ENCODE assay signal across 23 cellular contexts in the genomic region with DNA sequence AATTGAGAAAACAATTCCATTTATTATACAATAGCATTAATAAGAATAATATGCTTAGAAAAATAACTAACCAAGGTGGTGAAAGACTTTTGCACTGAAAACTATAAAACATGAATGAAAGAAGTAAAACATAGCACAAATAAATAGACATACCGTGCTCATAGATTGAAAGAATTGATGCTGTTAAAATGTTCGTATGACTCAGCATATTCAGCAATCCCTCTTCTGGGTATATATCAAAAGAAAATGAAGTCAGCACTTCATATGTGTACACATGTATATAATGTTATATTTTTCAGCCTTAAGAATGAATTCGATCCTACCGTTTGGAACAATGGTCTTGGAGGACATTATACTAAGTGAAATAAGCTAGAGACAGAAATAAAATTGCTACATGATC.
DNase-seq lines count a peak whose midpoint lies in the region; ATAC-seq, FAIRE-seq and TF ChIP-seq lines count a peak whose summit lies in the region.
"Had no signal": no experiment of that assay in that cellular context is flagged by ENCODE, and none has a peak within 500 bp of the region (broad histone marks: within the 10 kb centered on the region; RNA-seq: fewer than 3 reads in every experiment).

No MANE protein-coding gene starts in this region.

- H3K4me3 ChIP-seq in IMR-90 (ENCODE audit: insufficient read depth, low read depth, low read length): no peak overlapping the region
- no peak overlapping the region for H3K4me3 ChIP-seq in K562
- H3K4me3 ChIP-seq: BLaER1 treated with 17β-estradiol and CSF1 and Interleukin-3, amounts not matched to agents 10 nM and 100 nM; GM12878 had no signal

- no peak overlapping the region for H2BK15ac ChIP-seq in IMR-90 (ENCODE audit: low read depth, low read length)

- H3K9me1 ChIP-seq in IMR-90 (ENCODE audit: insufficient read depth, low read length): no peaks in the 10 kb centered on the region
- H3K9me1 ChIP-seq in K562 (ENCODE audit: control insufficient read depth, insufficient read depth, low read length): no peaks in the 10 kb centered on the region

- no peak overlapping the region for H4K8ac ChIP-seq in IMR-90 (ENCODE audit: low read depth in 2 of 2, low read length in 2 of 2)

- no peak for FAIRE-seq in K562 (lab: Jason Lieb, UNC)
- FAIRE-seq: A204.1, GM12878, GM18507 had no signal

- no peak overlapping the region for H3K9ac ChIP-seq in IMR-90 (ENCODE audit: low read depth, low read length)
- no peak overlapping the region for H3K9ac ChIP-seq in K562 (ENCODE audit: insufficient read depth in 1 of 2, low read depth in 2 of 2, low read length in 2 of 2)
- H3K9ac ChIP-seq: BLaER1 treated with 17β-estradiol and CSF1 and Interleukin-3, amounts not matched to agents 10 nM and 100 nM had no signal

- POLR2A ChIA-PET in IMR-90 (lab: Charles Lee; ENCODE audit: unreplicated experiment) (no interaction called here), K562 (lab: Yijun Ruan, JAX) (no interaction called here)

- no peak for TF ChIP-seq EP300 in K562 (IDR thresholded peaks at IDR 0.05; ENCODE audit: low read length)

- no peak for TF ChIP-seq POLR2A in IMR-90 (IDR thresholded peaks at IDR 0.05; ENCODE audit: low read depth, low read length)
- no peak for TF ChIP-seq POLR2A in K562 (conservative IDR thresholded peaks at IDR 0.05)

- no peak overlapping the region for H2BK5ac ChIP-seq in IMR-90 (ENCODE audit: low read depth, low read length, poor library complexity, severe bottlenecking)

- H2BK120ac ChIP-seq in IMR-90 (ENCODE audit: low read depth, low read length): no peak overlapping the region

- in situ Hi-C loops in IMR-90 (cut with MboI; ENCODE audit: low sequenced_read_pairs): no loop called here
- in situ Hi-C loops in K562 (cut with MboI): no loop called here

- H2AK5ac ChIP-seq in IMR-90 (ENCODE audit: low read depth, low read length): no peak overlapping the region

- no peak overlapping the region for H3K18ac ChIP-seq in IMR-90 (ENCODE audit: low read depth, low read length)

- H2AK9ac ChIP-seq in IMR-90 (replicated peaks; ENCODE audit: low read depth, low read length, poor library complexity): no peak overlapping the region

- no CpG with 5 or more reads among the region's 4 CpGs for WGBS in IMR-90 (ENCODE audit: extremely low coverage in 2 of 2, insufficient read length in 1 of 2), 2 experiments
- 26% methylated on average over 3 of the region's 4 CpGs for WGBS in K562 (ENCODE audit: insufficient coverage, low coverage, missing lambda C conversion rate)

- H4K5ac ChIP-seq in IMR-90 (ENCODE audit: low read depth, low read length): no peak overlapping the region

- CTCF ChIA-PET in IMR-90 (lab: Yijun Ruan, JAX): no interaction called here
- CTCF ChIA-PET in K562 (lab: Yijun Ruan, JAX; ENCODE audit: low intra/inter-chr PET ratio): no interaction called here

- H3K4ac ChIP-seq in IMR-90 (ENCODE audit: low read depth, low read length): no peak overlapping the region

- H3K27me3 ChIP-seq in IMR-90 (ENCODE audit: control insufficient read depth, insufficient read depth, low read length) (no peaks in the 10 kb centered on the region), K562 (ENCODE audit: control insufficient read depth in 2 of 2, insufficient read depth in 2 of 2, low read length in 2 of 2) (no peaks in the 10 kb centered on the region)
- H3K27me3 ChIP-seq: BE2C; BLaER1 treated with 17β-estradiol and CSF1 and Interleukin-3, amounts not matched to agents 10 nM and 100 nM had no signal

- no peak for ATAC-seq in IMR-90 (ENCODE audit: low read depth)
- no peak for ATAC-seq in K562
- ATAC-seq in HG03039 (IDR thresholded peaks at IDR 0.05; ENCODE audit: unreplicated experiment): no peak
- no peak for ATAC-seq in GM18498 (IDR thresholded peaks at IDR 0.05; ENCODE audit: unreplicated experiment)
- ATAC-seq: GM12878, HCT116 had no signal

- H3K9me3 ChIP-seq in IMR-90 (ENCODE audit: control insufficient read depth, insufficient read depth, low read length) (no peaks in the 10 kb centered on the region), K562 (replicated peaks; ENCODE audit: control insufficient read depth, insufficient read depth, low read depth, low read length) (no peaks in the 10 kb centered on the region)
- H3K9me3 ChIP-seq: BE2C had no signal

- H4K91ac ChIP-seq in IMR-90 (ENCODE audit: insufficient read depth, low read depth, low read length): no peak overlapping the region

- BruUV-seq in IMR-90 (replicated peaks; lab: Mats Ljungman, UMichigan): no TSS peak
- no TSS peak for BruUV-seq in K562 (replicated peaks; lab: Mats Ljungman, UMichigan)

- H4K20me1 ChIP-seq in IMR-90 (ENCODE audit: insufficient read depth, low read length) (no peaks in the 10 kb centered on the region), K562 (replicated peaks; ENCODE audit: control insufficient read depth, insufficient read depth, low read length) (no peaks in the 10 kb centered on the region)
- H4K20me1 ChIP-seq: BLaER1 treated with 17β-estradiol and CSF1 and Interleukin-3, amounts not matched to agents 10 nM and 100 nM had no signal

- no peak overlapping the region for H3K14ac ChIP-seq in IMR-90 (replicated peaks; ENCODE audit: low read depth, low read length)

- no peak for TF ChIP-seq CTCF in IMR-90 (conservative IDR thresholded peaks at IDR 0.05; ENCODE audit: low read depth, low read length)
- no peak for TF ChIP-seq CTCF in K562 (IDR thresholded peaks at IDR 0.05 in 2 of 3, conservative IDR thresholded peaks at IDR 0.05 in 1 of 3; ENCODE audit: insufficient read depth in 2 of 3, low read depth in 1 of 3, low read length in 3 of 3)

- H3K27ac ChIP-seq in IMR-90 (ENCODE audit: insufficient read depth, low read length): no peak overlapping the region
- no peak overlapping the region for H3K27ac ChIP-seq in K562 (ENCODE audit: extremely low read depth, low read depth, low read length)
- H3K27ac ChIP-seq: 22Rv1; BLaER1 treated with 17β-estradiol and CSF1 and Interleukin-3, amounts not matched to agents 10 nM and 100 nM had no signal

- dilution Hi-C loops in IMR-90 (cut with HindIII; ENCODE audit: low sequenced_read_pairs, unreplicated experiment): no loop called here

- TF ChIP-seq RAD21 in IMR-90 (IDR thresholded peaks at IDR 0.05; ENCODE audit: low read length): no peak
- no peak for TF ChIP-seq RAD21 in K562 (CRISPR knock-in tag; conservative IDR thresholded peaks at IDR 0.05 in 1 of 2, IDR thresholded peaks at IDR 0.05 in 1 of 2)

- H3K79me2 ChIP-seq in K562 (ENCODE audit: control insufficient read depth, insufficient read depth, low read length): no peaks in the 10 kb centered on the region

- no peak overlapping the region for H3K56ac ChIP-seq in IMR-90 (ENCODE audit: extremely low read depth, insufficient read depth, low read length)

- intact Hi-C loops in IMR-90 (cut with micrococcal nuclease): no loop called here
- intact Hi-C loops in K562 (cut with micrococcal nuclease): no loop called here

- no peak overlapping the region for H2BK20ac ChIP-seq in IMR-90 (ENCODE audit: low read depth, low read length)

- no peaks in the 10 kb centered on the region for H3K79me1 ChIP-seq in IMR-90 (ENCODE audit: low read depth in 1 of 2, low read length in 2 of 2)

- H3K36me3 ChIP-seq in IMR-90 (ENCODE audit: control insufficient read depth, insufficient read depth, low read length) (no peaks in the 10 kb centered on the region), K562 (ENCODE audit: control insufficient read depth, insufficient read depth, low read length) (no peaks in the 10 kb centered on the region)
- H3K36me3 ChIP-seq: BE2C; BLaER1 treated with 17β-estradiol and CSF1 and Interleukin-3, amounts not matched to agents 10 nM and 100 nM had no signal

- H3K23ac ChIP-seq in IMR-90 (ENCODE audit: low read depth, low read length): no peak overlapping the region

- H3K4me1 ChIP-seq in IMR-90 (ENCODE audit: control insufficient read depth, insufficient read depth, low read length): no peaks in the 10 kb centered on the region
- H3K4me1 ChIP-seq in K562 (replicated peaks in 1 of 2; ENCODE audit: control insufficient read depth in 2 of 2, insufficient read depth in 2 of 2, low read length in 2 of 2): no peaks in the 10 kb centered on the region; a peak in 1 of 5 replicates
- H3K4me1 ChIP-seq: BE2C; BLaER1 treated with 17β-estradiol and CSF1 and Interleukin-3, amounts not matched to agents 10 nM and 100 nM had no signal

- peak; percentile 23 for DNase-seq in DMS53 (lab: John Stamatoyannopoulos, UW)
- DNase-seq in DMS53 treated with DMSO at 0.1 percent for 48 hours (lab: John Stamatoyannopoulos, UW; ENCODE audit: unreplicated experiment): no peak
- DNase-seq in IMR-90: no peak
- DNase-seq in K562 (ENCODE audit: extremely low read depth in 1 of 4, low spot score in 3 of 4): no peak
- DNase-seq in NCI-H524 (lab: John Stamatoyannopoulos, UW): no peak
- DNase-seq: ACHN; AML-193; BE2C; Calu3; CD4-positive, alpha-beta memory T cell; COR-L47; DMS79; EL; GDM1; H9 had no signal

- H3K4me2 ChIP-seq in IMR-90 (ENCODE audit: low read depth, low read length) (no peak overlapping the region), K562 (ENCODE audit: insufficient read depth, low read length) (no peak overlapping the region)
- H3K4me2 ChIP-seq: BLaER1 treated with 17β-estradiol and CSF1 and Interleukin-3, amounts not matched to agents 10 nM and 100 nM had no signal

- H2AFZ ChIP-seq in IMR-90 (replicated peaks; ENCODE audit: low read length, poor library complexity): no peak overlapping the region
- H2AFZ ChIP-seq in K562 (ENCODE audit: low read depth, low read length): no peak overlapping the region

TF ChIP-seq in IMR-90, 13 proteins besides CTCF, POLR2A, EP300 and RAD21:
- no peak for TF ChIP-seq RCOR1 (IDR thresholded peaks at IDR 0.05; ENCODE audit: insufficient replicate concordance, low read length)
- peak; percentile 46 for TF ChIP-seq MAFK (IDR thresholded peaks at IDR 0.05; ENCODE audit: low read depth, low read length)
- no peak for TF ChIP-seq FOS (IDR thresholded peaks at IDR 0.05; ENCODE audit: low read depth, low read length)
- TF ChIP-seq NFE2L2 (IDR thresholded peaks at IDR 0.05; ENCODE audit: low read depth, low read length): peak; percentile 86

TF ChIP-seq in K562, 482 proteins besides CTCF, POLR2A, EP300 and RAD21 (continues in another document):
- TF ChIP-seq MAFK (IDR thresholded peaks at IDR 0.05; ENCODE audit: low read length) (peak; percentile 72; the same call in 1 of the 2 replicates), NFE2L1 (tag; IDR thresholded peaks at IDR 0.05; ENCODE audit: borderline replicate concordance, low read depth) (peak; percentile 59; the same call in 1 of the 2 replicates)
